ENCODE assay signal across 27 cellular contexts in genomic region chr4:52200339-52200725, GRCh38.
"Had no signal": no experiment of that assay in that cellular context is flagged by ENCODE, and none has a peak within 500 bp of the region (broad histone marks: within the 10 kb centered on the region; RNA-seq: fewer than 3 reads in every experiment).

No MANE protein-coding gene starts in this region.

- H3K4me1 Mint-ChIP-seq: activated CD4-positive, alpha-beta T cell treated with anti-CD3 and anti-CD28 coated beads, Interleukin-2, amount 10 ng/mL, durations not matched to agents 7 days and 5 days; activated naive CD8-positive, alpha-beta T cell treated with anti-CD3 and anti-CD28 coated beads, Interleukin-2, amount 10 ng/mL, durations not matched to agents 7 days and 5 days; T-cell had no signal

- H3K27me3 ChIP-seq: breast epithelium, MG63, Peyer's patch had no signal

- H3K36me3 ChIP-seq: breast epithelium, MG63, Peyer's patch had no signal

- FAIRE-seq: TTC549 had no signal

- H3K9me3 ChIP-seq: breast epithelium, MG63, Peyer's patch had no signal

- H3K27me3 Mint-ChIP-seq: activated CD4-positive, alpha-beta memory T cell treated with anti-CD3 and anti-CD28 coated beads for 36 hours; activated CD4-positive, alpha-beta T cell treated with anti-CD3 and anti-CD28 coated beads, Interleukin-2, amount 10 ng/mL, durations not matched to agents 7 days and 5 days; T-cell had no signal

- H3K4me3 Mint-ChIP-seq: activated CD4-positive, alpha-beta memory T cell treated with anti-CD3 and anti-CD28 coated beads for 36 hours; activated CD4-positive, alpha-beta T cell treated with anti-CD3 and anti-CD28 coated beads, Interleukin-2, amount 10 ng/mL, durations not matched to agents 7 days and 5 days; activated naive CD8-positive, alpha-beta T cell treated with anti-CD3 and anti-CD28 coated beads, Interleukin-2, amount 10 ng/mL, durations not matched to agents 7 days and 5 days; activated T-cell treated with anti-CD3 and anti-CD28 coated beads, Interleukin-2, amount 50 U/mL, for 72 hours; T-cell had no signal

- H3K4me3 ChIP-seq: breast epithelium, MG63, Peyer's patch had no signal

- H3K27ac ChIP-seq: breast epithelium, Peyer's patch, VCaP had no signal

- H3K4me1 ChIP-seq: breast epithelium, Peyer's patch had no signal

- H3K9me3 Mint-ChIP-seq: activated CD4-positive, alpha-beta memory T cell treated with anti-CD3 and anti-CD28 coated beads for 36 hours; activated T-helper 2 cell treated with anti-CD3 and anti-CD28 coated beads, Interferon-gamma antibody, Interleukin-2, Interleukin-4, amounts not matched to agents 10 μg/mL and 5 μg/mL and 100 μg/mL, durations not matched to agents 14 hours and 24 hours and 36 hours had no signal

- H3K27ac Mint-ChIP-seq: activated CD4-positive, alpha-beta memory T cell treated with anti-CD3 and anti-CD28 coated beads for 36 hours; activated CD4-positive, alpha-beta T cell treated with anti-CD3 and anti-CD28 coated beads, Interleukin-2, amount 10 ng/mL, durations not matched to agents 7 days and 5 days; activated naive CD8-positive, alpha-beta T cell treated with anti-CD3 and anti-CD28 coated beads, Interleukin-2, amount 10 ng/mL, durations not matched to agents 7 days and 5 days; activated T-cell treated with anti-CD3 and anti-CD28 coated beads, Interleukin-2, amount 50 U/mL, for 72 hours; activated T-helper 2 cell treated with anti-CD3 and anti-CD28 coated beads, Interferon-gamma antibody, Interleukin-2, Interleukin-4, amounts not matched to agents 10 μg/mL and 5 μg/mL and 100 μg/mL, durations not matched to agents 14 hours and 24 hours and 36 hours; T-cell had no signal

- DNase-seq: activated CD4-positive, alpha-beta memory T cell treated with anti-CD3 and anti-CD28 coated beads for 36 hours; activated CD4-positive, alpha-beta T cell treated with anti-CD3 and anti-CD28 coated beads, Interleukin-2, amount 10 ng/mL, durations not matched to agents 7 days and 5 days; activated CD4-positive, CD25-positive, alpha-beta regulatory T cell; activated gamma-delta T cell treated with Interleukin-2 at 50 U/mL for 16 hours; activated naive CD4-positive, alpha-beta T cell treated with anti-CD3 and anti-CD28 coated beads, Interleukin-2, amount 50 U/mL, for 16 hours; activated naive CD8-positive, alpha-beta T cell treated with anti-CD3 and anti-CD28 coated beads, Interleukin-2, amount 10 ng/mL, durations not matched to agents 7 days and 5 days; activated T-cell treated with anti-CD3 and anti-CD28 coated beads, Interleukin-2, amount 50 U/mL, for 72 hours; aorta; caudate nucleus; MV-4-11; NCI-H1092 treated with DMSO at 0.1 percent for 48 hours; NCI-H1417 treated with DMSO at 0.1 percent for 48 hours; NCI-H1694; NCI-H2029; NCI-H510A treated with DMSO at 0.1 percent for 48 hours; NCI-H69; NK-92 treated with Interleukin-12 subunit alpha and Interleukin-12 subunit beta, amount 100 ng/mL, for 24 hours; OCI-M1; Peyer's patch; SHP77 treated with DMSO at 0.1 percent for 48 hours; T-cell; T-helper 2 cell had no signal

- H3K36me3 Mint-ChIP-seq: activated CD4-positive, alpha-beta memory T cell treated with anti-CD3 and anti-CD28 coated beads for 36 hours; T-cell had no signal

- ATAC-seq: activated T-cell treated with anti-CD3 and anti-CD28 coated beads, Interleukin-2, amount 50 U/mL, for 72 hours; T-cell had no signal
